In the genomic region with DNA sequence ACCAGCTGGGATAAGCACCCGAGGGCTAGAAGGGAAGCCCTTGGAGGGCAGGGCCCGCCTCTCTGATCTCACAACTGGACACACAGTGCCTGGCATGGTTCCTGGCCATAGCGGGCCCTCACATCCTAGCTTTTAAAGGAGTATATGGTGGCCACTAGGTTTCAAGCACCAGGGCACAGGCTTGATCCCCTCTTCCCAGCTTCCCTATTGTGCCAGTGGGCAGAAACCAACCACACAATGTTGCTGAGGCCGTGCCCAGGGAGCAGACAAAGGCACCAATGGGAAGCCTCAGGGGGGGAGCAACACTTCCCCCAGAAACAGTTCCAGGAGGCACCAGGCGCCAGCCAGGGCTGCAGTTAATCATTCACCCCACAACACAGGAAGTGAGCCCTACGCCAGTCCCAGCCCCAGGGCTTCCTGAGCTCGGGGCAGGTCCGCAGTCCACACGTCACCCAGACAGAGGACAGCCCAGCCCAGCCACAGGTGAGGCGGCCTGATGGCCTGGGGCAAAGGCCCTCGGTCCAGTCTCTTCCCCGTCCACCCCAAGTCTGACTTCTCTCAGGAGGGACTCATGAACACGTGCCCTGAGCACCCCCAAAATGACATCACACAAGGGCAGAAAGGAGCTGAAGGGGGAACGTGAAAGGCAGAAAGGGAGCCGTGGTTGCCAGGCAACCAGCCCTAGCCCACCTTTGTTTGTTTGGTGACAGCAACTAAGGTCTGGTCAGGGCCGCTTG, we compare ENCODE assay signal across 1 cellular context.
TF ChIP-seq lines count a peak whose summit lies in the region.

No MANE protein-coding gene starts in this region.

TF ChIP-seq in GM12878, 131 proteins besides CTCF, POLR2A, EP300 and RAD21 (continued from another document):
- TF ChIP-seq, protein P1, sequence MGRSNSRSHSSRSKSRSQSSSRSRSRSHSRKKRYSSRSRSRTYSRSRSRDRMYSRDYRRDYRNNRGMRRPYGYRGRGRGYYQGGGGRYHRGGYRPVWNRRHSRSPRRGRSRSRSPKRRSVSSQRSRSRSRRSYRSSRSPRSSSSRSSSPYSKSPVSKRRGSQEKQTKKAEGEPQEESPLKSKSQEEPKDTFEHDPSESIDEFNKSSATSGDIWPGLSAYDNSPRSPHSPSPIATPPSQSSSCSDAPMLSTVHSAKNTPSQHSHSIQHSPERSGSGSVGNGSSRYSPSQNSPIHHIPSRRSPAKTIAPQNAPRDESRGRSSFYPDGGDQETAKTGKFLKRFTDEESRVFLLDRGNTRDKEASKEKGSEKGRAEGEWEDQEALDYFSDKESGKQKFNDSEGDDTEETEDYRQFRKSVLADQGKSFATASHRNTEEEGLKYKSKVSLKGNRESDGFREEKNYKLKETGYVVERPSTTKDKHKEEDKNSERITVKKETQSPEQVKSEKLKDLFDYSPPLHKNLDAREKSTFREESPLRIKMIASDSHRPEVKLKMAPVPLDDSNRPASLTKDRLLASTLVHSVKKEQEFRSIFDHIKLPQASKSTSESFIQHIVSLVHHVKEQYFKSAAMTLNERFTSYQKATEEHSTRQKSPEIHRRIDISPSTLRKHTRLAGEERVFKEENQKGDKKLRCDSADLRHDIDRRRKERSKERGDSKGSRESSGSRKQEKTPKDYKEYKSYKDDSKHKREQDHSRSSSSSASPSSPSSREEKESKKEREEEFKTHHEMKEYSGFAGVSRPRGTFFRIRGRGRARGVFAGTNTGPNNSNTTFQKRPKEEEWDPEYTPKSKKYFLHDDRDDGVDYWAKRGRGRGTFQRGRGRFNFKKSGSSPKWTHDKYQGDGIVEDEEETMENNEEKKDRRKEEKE (IDR thresholded peaks at IDR 0.05): no peak
- TF ChIP-seq RB1 (IDR thresholded peaks at IDR 0.05; ENCODE audit: borderline replicate concordance): peak; percentile 60; the same call in 1 of the 2 replicates
- TF ChIP-seq GABPA (IDR thresholded peaks at IDR 0.05; ENCODE audit: low read depth): no peak
- no peak for TF ChIP-seq ZNF622 (IDR thresholded peaks at IDR 0.05)
- TF ChIP-seq, protein P2, sequence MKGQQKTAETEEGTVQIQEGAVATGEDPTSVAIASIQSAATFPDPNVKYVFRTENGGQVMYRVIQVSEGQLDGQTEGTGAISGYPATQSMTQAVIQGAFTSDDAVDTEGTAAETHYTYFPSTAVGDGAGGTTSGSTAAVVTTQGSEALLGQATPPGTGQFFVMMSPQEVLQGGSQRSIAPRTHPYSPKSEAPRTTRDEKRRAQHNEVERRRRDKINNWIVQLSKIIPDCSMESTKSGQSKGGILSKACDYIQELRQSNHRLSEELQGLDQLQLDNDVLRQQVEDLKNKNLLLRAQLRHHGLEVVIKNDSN (IDR thresholded peaks at IDR 0.05; ENCODE audit: borderline replicate concordance, extremely low read length, insufficient read depth, low read depth, low read length): peak; percentile 5
- TF ChIP-seq, protein P3, sequence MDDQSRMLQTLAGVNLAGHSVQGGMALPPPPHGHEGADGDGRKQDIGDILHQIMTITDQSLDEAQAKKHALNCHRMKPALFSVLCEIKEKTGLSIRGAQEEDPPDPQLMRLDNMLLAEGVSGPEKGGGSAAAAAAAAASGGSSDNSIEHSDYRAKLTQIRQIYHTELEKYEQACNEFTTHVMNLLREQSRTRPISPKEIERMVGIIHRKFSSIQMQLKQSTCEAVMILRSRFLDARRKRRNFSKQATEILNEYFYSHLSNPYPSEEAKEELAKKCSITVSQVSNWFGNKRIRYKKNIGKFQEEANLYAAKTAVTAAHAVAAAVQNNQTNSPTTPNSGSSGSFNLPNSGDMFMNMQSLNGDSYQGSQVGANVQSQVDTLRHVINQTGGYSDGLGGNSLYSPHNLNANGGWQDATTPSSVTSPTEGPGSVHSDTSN (IDR thresholded peaks at IDR 0.05; ENCODE audit: insufficient replicate concordance, low read depth, low read length): no peak
- TF ChIP-seq ETV6 (conservative IDR thresholded peaks at IDR 0.05 in 1 of 2, IDR thresholded peaks at IDR 0.05 in 1 of 2; ENCODE audit: borderline replicate concordance in 1 of 2, low read depth in 1 of 2): no peak
- TF ChIP-seq ZSCAN29 (IDR thresholded peaks at IDR 0.05): no peak
- no peak for TF ChIP-seq MEF2B (IDR thresholded peaks at IDR 0.05; ENCODE audit: partially characterized antibody, poor library complexity, severe bottlenecking)
- no peak for TF ChIP-seq CHD4 (IDR thresholded peaks at IDR 0.05)
- TF ChIP-seq BCL11A (IDR thresholded peaks at IDR 0.05; ENCODE audit: low read depth, low read length): no peak
- TF ChIP-seq HDAC6 (IDR thresholded peaks at IDR 0.05; ENCODE audit: unreplicated experiment): no peak
- no peak for TF ChIP-seq ESRRA (IDR thresholded peaks at IDR 0.05; ENCODE audit: low read length)
- no peak for TF ChIP-seq POLR2AphosphoS2 (IDR thresholded peaks at IDR 0.05; ENCODE audit: low read depth, low read length)
- no peak for TF ChIP-seq SP1 (IDR thresholded peaks at IDR 0.05; ENCODE audit: low read depth, low read length)
- TF ChIP-seq, protein P4, sequence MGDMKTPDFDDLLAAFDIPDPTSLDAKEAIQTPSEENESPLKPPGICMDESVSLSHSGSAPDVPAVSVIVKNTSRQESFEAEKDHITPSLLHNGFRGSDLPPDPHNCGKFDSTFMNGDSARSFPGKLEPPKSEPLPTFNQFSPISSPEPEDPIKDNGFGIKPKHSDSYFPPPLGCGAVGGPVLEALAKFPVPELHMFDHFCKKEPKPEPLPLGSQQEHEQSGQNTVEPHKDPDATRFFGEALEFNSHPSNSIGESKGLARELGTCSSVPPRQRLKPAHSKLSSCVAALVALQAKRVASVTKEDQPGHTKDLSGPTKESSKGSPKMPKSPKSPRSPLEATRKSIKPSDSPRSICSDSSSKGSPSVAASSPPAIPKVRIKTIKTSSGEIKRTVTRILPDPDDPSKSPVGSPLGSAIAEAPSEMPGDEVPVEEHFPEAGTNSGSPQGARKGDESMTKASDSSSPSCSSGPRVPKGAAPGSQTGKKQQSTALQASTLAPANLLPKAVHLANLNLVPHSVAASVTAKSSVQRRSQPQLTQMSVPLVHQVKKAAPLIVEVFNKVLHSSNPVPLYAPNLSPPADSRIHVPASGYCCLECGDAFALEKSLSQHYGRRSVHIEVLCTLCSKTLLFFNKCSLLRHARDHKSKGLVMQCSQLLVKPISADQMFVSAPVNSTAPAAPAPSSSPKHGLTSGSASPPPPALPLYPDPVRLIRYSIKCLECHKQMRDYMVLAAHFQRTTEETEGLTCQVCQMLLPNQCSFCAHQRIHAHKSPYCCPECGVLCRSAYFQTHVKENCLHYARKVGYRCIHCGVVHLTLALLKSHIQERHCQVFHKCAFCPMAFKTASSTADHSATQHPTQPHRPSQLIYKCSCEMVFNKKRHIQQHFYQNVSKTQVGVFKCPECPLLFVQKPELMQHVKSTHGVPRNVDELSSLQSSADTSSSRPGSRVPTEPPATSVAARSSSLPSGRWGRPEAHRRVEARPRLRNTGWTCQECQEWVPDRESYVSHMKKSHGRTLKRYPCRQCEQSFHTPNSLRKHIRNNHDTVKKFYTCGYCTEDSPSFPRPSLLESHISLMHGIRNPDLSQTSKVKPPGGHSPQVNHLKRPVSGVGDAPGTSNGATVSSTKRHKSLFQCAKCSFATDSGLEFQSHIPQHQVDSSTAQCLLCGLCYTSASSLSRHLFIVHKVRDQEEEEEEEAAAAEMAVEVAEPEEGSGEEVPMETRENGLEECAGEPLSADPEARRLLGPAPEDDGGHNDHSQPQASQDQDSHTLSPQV (IDR thresholded peaks at IDR 0.05): no peak
- TF ChIP-seq, protein P5, sequence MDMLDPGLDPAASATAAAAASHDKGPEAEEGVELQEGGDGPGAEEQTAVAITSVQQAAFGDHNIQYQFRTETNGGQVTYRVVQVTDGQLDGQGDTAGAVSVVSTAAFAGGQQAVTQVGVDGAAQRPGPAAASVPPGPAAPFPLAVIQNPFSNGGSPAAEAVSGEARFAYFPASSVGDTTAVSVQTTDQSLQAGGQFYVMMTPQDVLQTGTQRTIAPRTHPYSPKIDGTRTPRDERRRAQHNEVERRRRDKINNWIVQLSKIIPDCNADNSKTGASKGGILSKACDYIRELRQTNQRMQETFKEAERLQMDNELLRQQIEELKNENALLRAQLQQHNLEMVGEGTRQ (IDR thresholded peaks at IDR 0.05; ENCODE audit: borderline replicate concordance, low read depth, low read length): no peak
- TF ChIP-seq SUPT20H (IDR thresholded peaks at IDR 0.05; ENCODE audit: borderline replicate concordance, control insufficient read depth, low read depth, low read length): no peak
- no peak for TF ChIP-seq NFIC (IDR thresholded peaks at IDR 0.05; ENCODE audit: low read depth, low read length)
